8 cellular contexts compared by ENCODE assay signal in the genomic region with DNA sequence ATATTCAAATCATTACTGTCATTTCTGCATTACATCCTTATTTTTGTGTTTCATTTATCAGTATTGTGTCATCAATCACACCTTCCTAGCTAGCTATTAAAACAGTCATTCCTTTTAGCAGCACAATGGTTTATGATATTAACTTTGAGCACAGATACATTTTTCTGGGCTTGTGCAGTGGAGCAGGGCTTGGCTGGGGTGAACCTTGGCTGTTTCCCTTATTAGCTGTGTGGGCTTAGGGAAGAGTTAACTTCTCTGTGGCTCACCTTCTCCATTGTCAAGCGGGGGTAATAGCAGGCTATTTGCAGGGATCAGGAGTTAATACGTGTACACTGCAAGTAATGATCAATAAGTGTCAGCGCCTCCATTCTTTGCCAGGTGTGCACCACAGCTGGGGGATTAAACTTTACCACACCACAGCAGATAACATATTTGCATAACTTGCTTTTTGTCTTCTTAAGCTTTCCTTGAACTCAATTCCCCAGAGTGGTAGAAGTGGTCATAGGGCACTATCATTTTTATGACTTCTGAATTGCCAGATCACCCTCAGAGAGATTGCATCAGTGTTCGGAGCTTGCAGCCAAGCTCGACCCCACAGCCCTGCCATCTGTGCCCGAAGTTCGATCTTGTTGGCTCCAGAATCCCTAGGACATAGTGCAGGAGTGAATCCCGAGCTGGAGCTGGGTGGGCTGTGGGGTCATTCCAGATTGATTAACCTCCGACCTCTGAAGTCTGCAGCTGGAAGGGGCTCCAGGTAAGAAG. TPM values are rescaled to one million over a fixed set of nuclear protein-coding genes. Genes with fewer than 3 reads are reported as not detected.
DNase-seq lines count a peak whose midpoint lies in the region; ATAC-seq and TF ChIP-seq lines count a peak whose summit lies in the region.

No MANE protein-coding gene starts in this region.

- TF ChIP-seq CTCF in natural killer cell (IDR thresholded peaks at IDR 0.05) (no peak), omental fat pad (IDR thresholded peaks at IDR 0.05) (no peak)

- ATAC-seq in GM18511 (IDR thresholded peaks at IDR 0.05; ENCODE audit: unreplicated experiment) (peak; percentile 36), HG03196 (IDR thresholded peaks at IDR 0.05; ENCODE audit: unreplicated experiment) (peak; percentile 25), natural killer cell (no peak), GM19328 (IDR thresholded peaks at IDR 0.05; ENCODE audit: unreplicated experiment) (no peak), GM18519 (IDR thresholded peaks at IDR 0.05; ENCODE audit: low FRiP score, unreplicated experiment) (no peak), omental fat pad (ENCODE audit: low FRiP score) (no peak)
- no peak for ATAC-seq in activated naive CD8-positive, alpha-beta T cell treated with anti-CD3 and anti-CD28 coated beads, Interleukin-2, amount 50 U/mL, for 24 hours

- H3K27ac Mint-ChIP-seq in activated naive CD8-positive, alpha-beta T cell treated with anti-CD3 and anti-CD28 coated beads, Interleukin-2, amount 50 U/mL, for 24 hours, result peak overlapping the region; percentile 52
- peak overlapping the region in 1 of 2 donors; percentile 78 for H3K27ac Mint-ChIP-seq in natural killer cell

- peak overlapping the region; percentile 90 for H3K4me3 Mint-ChIP-seq in activated naive CD8-positive, alpha-beta T cell treated with anti-CD3 and anti-CD28 coated beads, Interleukin-2, amount 50 U/mL, for 24 hours
- H3K4me3 Mint-ChIP-seq in natural killer cell, result peak overlapping the region; percentile 85

- no peaks in the 10 kb centered on the region for H3K9me3 ChIP-seq in HAP-1

- DNase-seq in activated naive CD8-positive, alpha-beta T cell treated with anti-CD3 and anti-CD28 coated beads, Interleukin-2, amount 50 U/mL, for 24 hours, result no peak
- DNase-seq in natural killer cell (no peak), HAP-1 (ENCODE audit: low spot score in 2 of 2) (no peak), omental fat pad (ENCODE audit: low spot score) (no peak)

- in situ Hi-C loops in HAP-1 (cut with MboI; ENCODE audit: low sequenced_read_pairs), result no loop called here

- H3K4me1 ChIP-seq in HAP-1, result peaks cover 35% of the 10 kb centered on the region

- no peaks in the 10 kb centered on the region for H3K27me3 ChIP-seq in HAP-1 (ENCODE audit: low read depth)

- H3K36me3 ChIP-seq in HAP-1 (replicated peaks), result no peaks in the 10 kb centered on the region

- intact Hi-C loops in natural killer cell (cut with micrococcal nuclease), result no loop called here

- H3K27me3 Mint-ChIP-seq in activated naive CD8-positive, alpha-beta T cell treated with anti-CD3 and anti-CD28 coated beads, Interleukin-2, amount 50 U/mL, for 24 hours, result peaks cover 3% of the 10 kb centered on the region
- peaks cover 19% of the 10 kb centered on the region in 2 donors for H3K27me3 Mint-ChIP-seq in natural killer cell (ENCODE audit: low read depth in 2 of 2)

- peaks cover 41% of the 10 kb centered on the region for H3K4me1 Mint-ChIP-seq in activated naive CD8-positive, alpha-beta T cell treated with anti-CD3 and anti-CD28 coated beads, Interleukin-2, amount 50 U/mL, for 24 hours
- peaks cover 28 to 33% of the 10 kb centered on the region in 2 donors for H3K4me1 Mint-ChIP-seq in natural killer cell

- no peak overlapping the region for H3K4me3 ChIP-seq in HAP-1

- H3K9me3 Mint-ChIP-seq in activated naive CD8-positive, alpha-beta T cell treated with anti-CD3 and anti-CD28 coated beads, Interleukin-2, amount 50 U/mL, for 24 hours, result no peaks in the 10 kb centered on the region
- no peaks in the 10 kb centered on the region for H3K9me3 Mint-ChIP-seq in natural killer cell

- no peaks in the 10 kb centered on the region for H3K36me3 Mint-ChIP-seq in activated naive CD8-positive, alpha-beta T cell treated with anti-CD3 and anti-CD28 coated beads, Interleukin-2, amount 50 U/mL, for 24 hours (ENCODE audit: low read depth)
- no peaks in the 10 kb centered on the region for H3K36me3 Mint-ChIP-seq in natural killer cell

RNA-seq across cellular contexts. Expression of a gene that starts 1.5 kb away (rescaled TPM):
- total RNA-seq in natural killer cell (10 to 100 TPM; 39.4 to 55.4 (median 47.0) TPM), omental fat pad (10 to 100 TPM; 63.7 to 94.6 (median 82.4) TPM)

RNA-seq across cellular contexts. Expression of a gene that starts 50.9 kb away (rescaled TPM):
- total RNA-seq in natural killer cell, result 10 to 100 TPM; 36.4 to 43.1 (median 41.4) TPM
- total RNA-seq in omental fat pad, result 10 to 100 TPM; 44.6 to 71.0 (median 60.0) TPM

Comparison
In these comparisons a context has a peak if more than half of its experiments do, and no peak if none do; other contexts are left out.
1. ATAC-seq: peak in GM18511 (single experiment) and HG03196 (single experiment); none in activated naive CD8-positive, alpha-beta T cell treated with anti-CD3 and anti-CD28 coated beads, Interleukin-2, amount 50 U/mL, for 24 hours (single experiment), natural killer cell (0 of 3), GM19328 (single experiment), GM18519 (single experiment) and omental fat pad (single experiment).